In genomic region chr13:114339779-114340534, GRCh38 we compare ENCODE assay signal across 7 cellular contexts. TPM values are rescaled to one million over a fixed set of nuclear protein-coding genes. Genes with fewer than 3 reads are reported as not detected.
DNase-seq lines count a peak whose midpoint lies in the region; ATAC-seq and TF ChIP-seq lines count a peak whose summit lies in the region.

No MANE protein-coding gene starts in this region.

- H3K27ac ChIP-seq in brain microvascular endothelial cell (no peak overlapping the region), right lobe of liver (no peak overlapping the region), tibial artery (no peak overlapping the region)

- H3K4me3 ChIP-seq in Loucy (ENCODE audit: low read length, poor library complexity, severe bottlenecking) (peak overlapping the region; percentile 69), brain microvascular endothelial cell (ENCODE audit: low read depth, low read length) (no peak overlapping the region), right lobe of liver (no peak overlapping the region), tibial artery (no peak overlapping the region)

- H4K20me1 ChIP-seq in Loucy (ENCODE audit: insufficient read depth, low read length, poor library complexity, severe bottlenecking): no peaks in the 10 kb centered on the region

- H3K27me3 ChIP-seq in Loucy (ENCODE audit: insufficient read depth, low read length, poor library complexity, severe bottlenecking) (no peaks in the 10 kb centered on the region), brain microvascular endothelial cell (replicated peaks) (no peaks in the 10 kb centered on the region), right lobe of liver (no peaks in the 10 kb centered on the region), tibial artery (peaks cover 0 to 8% of the 10 kb centered on the region in 2 donors)

- DNase-seq in ELR (ENCODE audit: low read depth) (peak; percentile 68), T follicular helper cell (ENCODE audit: low read depth) (peak; percentile 18), brain microvascular endothelial cell (no peak), right lobe of liver (peak in 1 of 3 donors; percentile 66), tibial artery (no peak)

- H2AFZ ChIP-seq in Loucy (ENCODE audit: low read length): peak overlapping the region; percentile 47

- ATAC-seq in right lobe of liver (peak; percentile 61 to 74 (median 70)), GM19452 (IDR thresholded peaks at IDR 0.05; ENCODE audit: unreplicated experiment) (no peak)

- no peak for TF ChIP-seq POLR2A in right lobe of liver (IDR thresholded peaks at IDR 0.05)

- intact Hi-C loops in right lobe of liver (cut with DNase I) (no loop called here), tibial artery (cut with DNase I; ENCODE audit: low total_unique reads) (no loop called here)

- H3K4me2 ChIP-seq in Loucy (ENCODE audit: low read depth, low read length, poor library complexity, severe bottlenecking): peak overlapping the region; percentile 91

- WGBS in right lobe of liver (ENCODE audit: insufficient coverage, low coverage, low lambda C conversion rate, missing lambda C conversion rate): 31% methylated on average over 12 of the region's 12 CpGs

- H3K4me1 ChIP-seq in Loucy (ENCODE audit: insufficient read depth, low read length, poor library complexity, severe bottlenecking) (peaks cover 51% of the 10 kb centered on the region), right lobe of liver (no peaks in the 10 kb centered on the region), tibial artery (no peaks in the 10 kb centered on the region)

- TF ChIP-seq CTCF in Loucy (conservative IDR thresholded peaks at IDR 0.05; ENCODE audit: low read length) (peak; percentile 98), brain microvascular endothelial cell (IDR thresholded peaks at IDR 0.05; ENCODE audit: low read depth, low read length, missing control alignments) (peak; percentile 83), right lobe of liver (IDR thresholded peaks at IDR 0.05) (peak; percentile 60 to 72 (median 70)), tibial artery (IDR thresholded peaks at IDR 0.05) (peak; percentile 39 to 55)

- H3K9me3 ChIP-seq in Loucy (ENCODE audit: insufficient read depth, low read depth, low read length) (no peaks in the 10 kb centered on the region), right lobe of liver (no peaks in the 10 kb centered on the region), tibial artery (no peaks in the 10 kb centered on the region)

- in situ Hi-C loops in brain microvascular endothelial cell (cut with HindIII; ENCODE audit: low pct_ligation_motif_present, low sequenced_read_pairs): no loop called here

- H3K79me2 ChIP-seq in Loucy (ENCODE audit: insufficient read depth, low read length): no peaks in the 10 kb centered on the region

- H3K9ac ChIP-seq in Loucy (ENCODE audit: low read depth, low read length, poor library complexity, severe bottlenecking): peak overlapping the region; percentile 78

- H3K36me3 ChIP-seq in Loucy (ENCODE audit: insufficient read depth, low read length): no peaks in the 10 kb centered on the region
- no peaks in the 10 kb centered on the region for H3K36me3 ChIP-seq in brain microvascular endothelial cell (replicated peaks)
- H3K36me3 ChIP-seq in right lobe of liver: no peaks in the 10 kb centered on the region
- no peaks in the 10 kb centered on the region for H3K36me3 ChIP-seq in tibial artery

- H3F3A ChIP-seq in Loucy (ENCODE audit: low read depth): peaks cover 7% of the 10 kb centered on the region; the same call in 1 of the 2 replicates

- no peaks in the 10 kb centered on the region for H3K9me2 ChIP-seq in Loucy (replicated peaks; ENCODE audit: low read depth, low read length)

RNA-seq across cellular contexts. Expression of gene CHAMP1, which starts 25.7 kb away (rescaled TPM):
- 10 to 100 TPM; 10.3 to 17.5 (median 11.5) TPM for total RNA-seq in right lobe of liver

RNA-seq across cellular contexts. Expression of gene UPF3A, which starts 58.6 kb away (rescaled TPM):
- total RNA-seq in right lobe of liver: 10 to 100 TPM; 10.6 to 24.3 (median 14.8) TPM

Comparison
In these comparisons a context has a peak if more than half of its experiments do, and no peak if none do; other contexts are left out.
1. DNase-seq: peak in ELR (single experiment) and T follicular helper cell (single experiment); none in brain microvascular endothelial cell (single experiment) and tibial artery (0 of 2).
2. CTCF ChIP-seq: peak in every context shown above with its lines; median percentile 98 in Loucy; 83 in brain microvascular endothelial cell; 70 in right lobe of liver; 47 in tibial artery.